In the genomic region with DNA sequence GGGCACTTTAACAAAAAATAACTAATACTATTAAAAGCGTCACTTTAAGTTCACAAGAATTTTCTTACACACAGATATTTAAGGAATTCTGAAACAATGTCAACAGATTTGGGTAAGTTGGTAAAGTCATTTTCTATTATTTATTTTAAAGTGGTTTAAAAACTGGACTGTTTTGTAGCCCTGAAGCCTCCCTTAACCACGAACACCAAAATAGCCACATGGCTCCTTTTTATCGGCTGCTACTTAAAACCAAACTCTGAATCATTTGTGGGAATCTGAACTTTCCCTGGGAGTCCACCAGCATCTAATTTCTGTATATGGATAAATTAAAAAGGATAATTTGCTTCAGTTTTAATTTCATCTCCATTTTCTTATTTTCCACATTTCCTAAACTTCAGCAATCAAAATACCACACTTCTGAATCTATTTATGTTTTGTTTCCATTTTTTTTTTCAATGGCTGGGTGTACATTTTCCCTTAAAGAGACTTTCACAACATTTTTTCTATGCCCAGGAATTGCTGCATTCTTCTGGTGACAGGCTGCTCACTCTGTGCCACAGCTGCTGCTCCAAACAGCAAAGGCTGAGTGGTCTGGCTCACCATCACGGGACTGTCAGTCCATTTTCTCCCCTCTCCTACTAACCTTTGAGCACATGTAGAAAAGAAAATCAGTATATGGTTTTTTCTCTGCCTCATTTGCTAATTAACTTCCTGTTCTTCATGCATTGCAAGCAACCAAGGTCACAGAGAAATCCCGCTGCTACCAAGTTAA, we compare ENCODE assay signal across 20 cellular contexts.
DNase-seq lines count a peak whose midpoint lies in the region; ATAC-seq and TF ChIP-seq lines count a peak whose summit lies in the region.
"Had no signal": no experiment of that assay in that cellular context is flagged by ENCODE, and none has a peak within 500 bp of the region (broad histone marks: within the 10 kb centered on the region; RNA-seq: fewer than 3 reads in every experiment).

No MANE protein-coding gene starts in this region.

- WGBS in SK-N-SH (ENCODE audit: low lambda C conversion rate): 73% methylated on average over 5 of the region's 5 CpGs

- H3F3A ChIP-seq in SK-N-SH (replicated peaks; ENCODE audit: insufficient read depth): no peaks in the 10 kb centered on the region

- no peak overlapping the region for H3K4me3 ChIP-seq in SK-N-SH (ENCODE audit: low read depth in 2 of 2, low read length in 1 of 2)
- H3K4me3 ChIP-seq in SJSA1: no peak overlapping the region
- no peak overlapping the region for H3K4me3 ChIP-seq in fibroblast of villous mesenchyme (ENCODE audit: low read depth, low read length)
- H3K4me3 ChIP-seq in skeletal muscle satellite cell (ENCODE audit: low read length): no peak overlapping the region
- H3K4me3 ChIP-seq: HAP-1, tibial nerve had no signal

- no peaks in the 10 kb centered on the region for H3K9me3 ChIP-seq in SK-N-SH
- no peaks in the 10 kb centered on the region; the same call in 1 of the 2 replicates for H3K9me3 ChIP-seq in SJSA1 (replicated peaks)
- no peaks in the 10 kb centered on the region for H3K9me3 ChIP-seq in skeletal muscle satellite cell (replicated peaks; ENCODE audit: low read length)
- H3K9me3 ChIP-seq: HAP-1, neutrophil, tibial nerve had no signal

- no peak for TF ChIP-seq EP300 in SK-N-SH (IDR thresholded peaks at IDR 0.05; ENCODE audit: borderline replicate concordance in 1 of 2, low read depth in 1 of 2, low read length in 1 of 2)

- H3K9me2 ChIP-seq in SK-N-SH: no peaks in the 10 kb centered on the region

- no peaks in the 10 kb centered on the region for H4K20me1 ChIP-seq in SK-N-SH (ENCODE audit: insufficient read depth)

- H3K4me2 ChIP-seq in SK-N-SH: no peak overlapping the region
- H3K4me2 ChIP-seq in skeletal muscle satellite cell (ENCODE audit: low read length): peak overlapping the region; percentile 13
- H3K4me2 ChIP-seq: KMS-11 had no signal

- POLR2A ChIA-PET in SK-N-SH (lab: Yijun Ruan, JAX): no interaction called here

- H3K27me3 ChIP-seq in SK-N-SH (ENCODE audit: insufficient read depth): no peaks in the 10 kb centered on the region
- H3K27me3 ChIP-seq in SJSA1 (replicated peaks): no peaks in the 10 kb centered on the region
- H3K27me3 ChIP-seq in skeletal muscle satellite cell (ENCODE audit: control insufficient read depth, insufficient read depth, low read length): no peaks in the 10 kb centered on the region
- H3K27me3 ChIP-seq: neutrophil, tibial nerve had no signal

- TF ChIP-seq RAD21 in SK-N-SH (IDR thresholded peaks at IDR 0.05; ENCODE audit: low read length): no peak

- no peak for DNase-seq in SK-N-SH
- DNase-seq in SJSA1 (ENCODE audit: low read depth in 1 of 2, low spot score in 2 of 2): peak in 1 of 2 experiments; percentile 79
- peak; percentile 65 for DNase-seq in fibroblast of villous mesenchyme (ENCODE audit: low read depth)
- no peak for DNase-seq in T-helper 2 cell
- no peak for DNase-seq in D341Med (ENCODE audit: low spot score)
- DNase-seq: 8988T; activated naive CD8-positive, alpha-beta T cell treated with anti-CD3 and anti-CD28 coated beads, Interleukin-2, amount 50 U/mL, for 24 hours; CD4-positive, CD25-positive, alpha-beta regulatory T cell; NCI-H1417; NCI-H2171 treated with DMSO at 0.1 percent for 48 hours; retina had no signal

- H3K4me1 ChIP-seq in SK-N-SH (ENCODE audit: control insufficient read depth in 1 of 2, insufficient read depth in 2 of 2, low read depth in 1 of 2, low read length in 1 of 2) (no peaks in the 10 kb centered on the region; a peak in 1 of 4 replicates), SJSA1 (replicated peaks) (peaks cover 21% of the 10 kb centered on the region), skeletal muscle satellite cell (ENCODE audit: control insufficient read depth, insufficient read depth, low read length) (peaks cover 7% of the 10 kb centered on the region)
- H3K4me1 ChIP-seq: HAP-1, tibial nerve had no signal

- no peak for TF ChIP-seq CTCF in SK-N-SH (IDR thresholded peaks at IDR 0.05)
- TF ChIP-seq CTCF in fibroblast of villous mesenchyme (IDR thresholded peaks at IDR 0.05; ENCODE audit: insufficient read depth, low read depth, low read length): no peak

- no peak for ATAC-seq in SK-N-SH treated with all-trans-retinoic acid at 6 μM for 48 hours
- no peak for ATAC-seq in GM19324 (IDR thresholded peaks at IDR 0.05; ENCODE audit: low FRiP score, unreplicated experiment)
- ATAC-seq: activated naive CD8-positive, alpha-beta T cell treated with anti-CD3 and anti-CD28 coated beads, Interleukin-2, amount 50 U/mL, for 24 hours; Panc1; stimulated activated memory B cell treated with anti-CD40 and anti-IgM and Interleukin-4, amounts not matched to agents 10 μg/mL and 1 μg/mL and 100 μg/mL, for 72 hours had no signal

- no peak overlapping the region for H3K9ac ChIP-seq in SK-N-SH
- no peak overlapping the region for H3K9ac ChIP-seq in skeletal muscle satellite cell (ENCODE audit: low read depth, low read length)
- H3K9ac ChIP-seq: KMS-11 had no signal

- CTCF ChIA-PET in SK-N-SH (lab: Yijun Ruan, JAX): no interaction called here

- no peak overlapping the region; a peak in 1 of 4 replicates for H3K27ac ChIP-seq in SK-N-SH (ENCODE audit: low read depth in 2 of 2, low read length in 1 of 2)
- peak overlapping the region; percentile 5 for H3K27ac ChIP-seq in SJSA1
- H3K27ac ChIP-seq: KMS-11, neutrophil, tibial nerve had no signal

- H3K79me2 ChIP-seq in SK-N-SH (ENCODE audit: insufficient read depth): no peaks in the 10 kb centered on the region

- peak overlapping the region; percentile 14; the same call in 1 of the 2 replicates for H2AFZ ChIP-seq in SK-N-SH (ENCODE audit: low read depth)

- H3K36me3 ChIP-seq in SK-N-SH (replicated peaks in 1 of 2; ENCODE audit: control insufficient read depth in 1 of 2, insufficient read depth in 2 of 2, low read length in 1 of 2) (no peaks in the 10 kb centered on the region), SJSA1 (no peaks in the 10 kb centered on the region), skeletal muscle satellite cell (ENCODE audit: insufficient read depth, low read length) (no peaks in the 10 kb centered on the region)
- H3K36me3 ChIP-seq: HAP-1, neutrophil, tibial nerve had no signal

TF ChIP-seq in SK-N-SH, 30 proteins besides CTCF, POLR2A, EP300 and RAD21 (continues in another document):
- TF ChIP-seq FOXM1 (IDR thresholded peaks at IDR 0.05; ENCODE audit: low read depth): no peak
- TF ChIP-seq, protein P1, sequence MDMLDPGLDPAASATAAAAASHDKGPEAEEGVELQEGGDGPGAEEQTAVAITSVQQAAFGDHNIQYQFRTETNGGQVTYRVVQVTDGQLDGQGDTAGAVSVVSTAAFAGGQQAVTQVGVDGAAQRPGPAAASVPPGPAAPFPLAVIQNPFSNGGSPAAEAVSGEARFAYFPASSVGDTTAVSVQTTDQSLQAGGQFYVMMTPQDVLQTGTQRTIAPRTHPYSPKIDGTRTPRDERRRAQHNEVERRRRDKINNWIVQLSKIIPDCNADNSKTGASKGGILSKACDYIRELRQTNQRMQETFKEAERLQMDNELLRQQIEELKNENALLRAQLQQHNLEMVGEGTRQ (IDR thresholded peaks at IDR 0.05; ENCODE audit: borderline replicate concordance, low read depth, low read length): no peak
- no peak for TF ChIP-seq USF1 (IDR thresholded peaks at IDR 0.05; ENCODE audit: borderline replicate concordance, low read depth)
- no peak for TF ChIP-seq GABPA (IDR thresholded peaks at IDR 0.05; ENCODE audit: low read depth)
- TF ChIP-seq PBX3 (IDR thresholded peaks at IDR 0.05): no peak

TF ChIP-seq in SK-N-SH treated with all-trans-retinoic acid at 6 μM for 48 hours, 23 proteins besides CTCF, POLR2A, EP300 and RAD21 (continues in another document):
- TF ChIP-seq ZFP3 (CRISPR knock-in tag; IDR thresholded peaks at IDR 0.05): no peak
- TF ChIP-seq, protein P2, sequence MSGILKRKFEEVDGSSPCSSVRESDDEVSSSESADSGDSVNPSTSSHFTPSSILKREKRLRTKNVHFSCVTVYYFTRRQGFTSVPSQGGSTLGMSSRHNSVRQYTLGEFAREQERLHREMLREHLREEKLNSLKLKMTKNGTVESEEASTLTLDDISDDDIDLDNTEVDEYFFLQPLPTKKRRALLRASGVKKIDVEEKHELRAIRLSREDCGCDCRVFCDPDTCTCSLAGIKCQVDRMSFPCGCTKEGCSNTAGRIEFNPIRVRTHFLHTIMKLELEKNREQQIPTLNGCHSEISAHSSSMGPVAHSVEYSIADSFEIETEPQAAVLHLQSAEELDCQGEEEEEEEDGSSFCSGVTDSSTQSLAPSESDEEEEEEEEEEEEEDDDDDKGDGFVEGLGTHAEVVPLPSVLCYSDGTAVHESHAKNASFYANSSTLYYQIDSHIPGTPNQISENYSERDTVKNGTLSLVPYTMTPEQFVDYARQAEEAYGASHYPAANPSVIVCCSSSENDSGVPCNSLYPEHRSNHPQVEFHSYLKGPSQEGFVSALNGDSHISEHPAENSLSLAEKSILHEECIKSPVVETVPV (CRISPR knock-in tag; IDR thresholded peaks at IDR 0.05): no peak
- TF ChIP-seq CREB5 (CRISPR knock-in tag; IDR thresholded peaks at IDR 0.05; ENCODE audit: low read depth): no peak
- no peak for TF ChIP-seq RARB (CRISPR knock-in tag; IDR thresholded peaks at IDR 0.05)
- TF ChIP-seq PATZ1 (CRISPR knock-in tag; IDR thresholded peaks at IDR 0.05; ENCODE audit: borderline replicate concordance): no peak
